In the genomic region with DNA sequence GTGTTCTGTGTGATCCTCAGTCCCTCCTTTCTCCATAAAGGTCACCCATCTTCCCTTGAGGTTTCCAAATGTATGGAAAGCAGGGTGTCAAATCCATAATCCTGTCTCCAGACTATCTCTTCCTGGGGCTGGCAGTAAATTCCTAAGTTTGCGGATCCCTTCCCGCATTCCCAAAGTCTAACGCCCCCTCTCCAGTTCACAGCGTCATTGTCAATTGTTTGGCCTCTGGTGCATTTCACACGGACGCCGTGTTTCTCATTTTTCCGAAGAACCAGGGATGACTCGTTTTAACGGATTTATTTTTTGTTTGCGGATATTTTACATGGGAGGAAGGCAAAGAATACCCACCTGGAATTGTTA, we compare ENCODE assay signal across 8 cellular contexts. TPM values are rescaled to one million over a fixed set of nuclear protein-coding genes. Genes with fewer than 3 reads are reported as not detected.
DNase-seq lines count a peak whose midpoint lies in the region; ATAC-seq, FAIRE-seq and TF ChIP-seq lines count a peak whose summit lies in the region.
"Had no signal": no experiment of that assay in that cellular context is flagged by ENCODE, and none has a peak within 500 bp of the region (broad histone marks: within the 10 kb centered on the region; RNA-seq: fewer than 3 reads in every experiment).

No MANE protein-coding gene starts in this region.

- peak overlapping the region; percentile 4 for H2AFZ ChIP-seq in keratinocyte (ENCODE audit: control insufficient read depth, low read length)

- H3K4me2 ChIP-seq in keratinocyte (ENCODE audit: control insufficient read depth, extremely low read depth, insufficient read depth, low read depth, low read length) = peak overlapping the region; percentile 42

- H3K27ac ChIP-seq in HUES48 (ENCODE audit: low read depth, low read length) (no peak overlapping the region), adrenal gland (peak overlapping the region in 4 of 5 donors; percentile 10 to 88 (median 61)), keratinocyte (ENCODE audit: control insufficient read depth, insufficient read depth, low read length) (no peak overlapping the region)

- peak overlapping the region; percentile 86 for H3K27ac Mint-ChIP-seq in stimulated activated memory B cell treated with anti-CD40 and anti-IgM and Interleukin-4, amounts not matched to agents 10 μg/mL and 1 μg/mL and 100 μg/mL, for 72 hours

- 3 to 7% (median 5%) methylated on average over 11 of the region's 11 CpGs for WGBS in adrenal gland, 4 donors

- dilution Hi-C loops in keratinocyte (cut with MboI; ENCODE audit: extremely low pct_ligation_motif_present, low sequenced_read_pairs) = no loop called here

- peaks cover 7% of the 10 kb centered on the region for H3K4me1 Mint-ChIP-seq in stimulated activated memory B cell treated with anti-CD40 and anti-IgM and Interleukin-4, amounts not matched to agents 10 μg/mL and 1 μg/mL and 100 μg/mL, for 72 hours
- H3K4me1 Mint-ChIP-seq: neural crest cell had no signal

- H3K9ac ChIP-seq in HUES48 (ENCODE audit: low read depth, low read length) = peak overlapping the region; percentile 61
- peak overlapping the region; percentile 57 for H3K9ac ChIP-seq in keratinocyte (ENCODE audit: control insufficient read depth, extremely low read depth, insufficient read depth, low read length)

- no peaks in the 10 kb centered on the region for H3K9me1 ChIP-seq in keratinocyte (ENCODE audit: control insufficient read depth, extremely low read depth, insufficient read depth, low read length)

- no peaks in the 10 kb centered on the region for H3K27me3 ChIP-seq in HUES48 (ENCODE audit: control insufficient read depth, insufficient read depth, low read length)
- H3K27me3 ChIP-seq in adrenal gland = no peaks in the 10 kb centered on the region
- no peaks in the 10 kb centered on the region for H3K27me3 ChIP-seq in keratinocyte (ENCODE audit: control insufficient read depth, extremely low read depth, insufficient read depth, low read length)

- peaks cover 51% of the 10 kb centered on the region for H3K9me3 ChIP-seq in HUES48 (ENCODE audit: control insufficient read depth, insufficient read depth, low read length)
- peaks cover 0 to 11% (median 0%) of the 10 kb centered on the region in 3 donors for H3K9me3 ChIP-seq in adrenal gland (replicated peaks in 1 of 3)
- peaks cover 11% of the 10 kb centered on the region for H3K9me3 ChIP-seq in keratinocyte (ENCODE audit: control insufficient read depth, low read depth, low read length)

- no peak for TF ChIP-seq POLR2A in adrenal gland (IDR thresholded peaks at IDR 0.05)

- intact Hi-C loops in adrenal gland (cut with DNase I) = loop anchor here in 1 of 2 donors (5.0 to 10.0 kb wide), 2 partner anchors 37 to 159 kb away; no protein-coding TSS in a partner anchor

- H3K4me3 ChIP-seq in HUES48 (ENCODE audit: low read depth, low read length) = peak overlapping the region; percentile 71
- H3K4me3 ChIP-seq in adrenal gland = peak overlapping the region in 2 of 4 donors; percentile 30 to 63
- H3K4me3 ChIP-seq in keratinocyte (ENCODE audit: control insufficient read depth in 2 of 3, extremely low read depth in 1 of 3, insufficient read depth in 2 of 3, low read depth in 1 of 3, low read length in 3 of 3) = peak overlapping the region; percentile 22 to 43 (median 40)

- H4K20me1 ChIP-seq in keratinocyte (ENCODE audit: control insufficient read depth, extremely low read depth, insufficient read depth, low read length) = no peaks in the 10 kb centered on the region

- H3K36me3 Mint-ChIP-seq in stimulated activated memory B cell treated with anti-CD40 and anti-IgM and Interleukin-4, amounts not matched to agents 10 μg/mL and 1 μg/mL and 100 μg/mL, for 72 hours = peaks cover 50% of the 10 kb centered on the region

- no peak for ATAC-seq in stimulated activated memory B cell treated with anti-CD40 and anti-IgM and Interleukin-4, amounts not matched to agents 10 μg/mL and 1 μg/mL and 100 μg/mL, for 72 hours
- ATAC-seq in GM19351 (IDR thresholded peaks at IDR 0.05; ENCODE audit: unreplicated experiment) = no peak

- H3K27me3 Mint-ChIP-seq in stimulated activated memory B cell treated with anti-CD40 and anti-IgM and Interleukin-4, amounts not matched to agents 10 μg/mL and 1 μg/mL and 100 μg/mL, for 72 hours = no peaks in the 10 kb centered on the region

- H3K79me2 ChIP-seq in keratinocyte (ENCODE audit: control insufficient read depth, insufficient read depth, low read length) = no peaks in the 10 kb centered on the region

- DNase-seq in adrenal gland (no peak), keratinocyte (ENCODE audit: low read depth, low spot score) (no peak), H4 (ENCODE audit: low spot score) (no peak), middle frontal gyrus (ENCODE audit: extremely low spot score, low spot score) (no peak)

- peaks cover 11% of the 10 kb centered on the region for H3K9me3 Mint-ChIP-seq in stimulated activated memory B cell treated with anti-CD40 and anti-IgM and Interleukin-4, amounts not matched to agents 10 μg/mL and 1 μg/mL and 100 μg/mL, for 72 hours

- peak; percentile 44 for FAIRE-seq in keratinocyte (lab: Jason Lieb, UNC)

- peak overlapping the region; percentile 81 for H3K4me3 Mint-ChIP-seq in stimulated activated memory B cell treated with anti-CD40 and anti-IgM and Interleukin-4, amounts not matched to agents 10 μg/mL and 1 μg/mL and 100 μg/mL, for 72 hours
- H3K4me3 Mint-ChIP-seq: neural crest cell had no signal

- H3K36me3 ChIP-seq in HUES48 (ENCODE audit: control insufficient read depth, insufficient read depth, low read length) (0 out of 2 replicates have a peak, but pooled peaks cover 3% of the 10 kb centered on the region), adrenal gland (replicated peaks in 1 of 2) (no peaks in the 10 kb centered on the region), keratinocyte (ENCODE audit: control insufficient read depth in 2 of 2, extremely low read depth in 1 of 2, insufficient read depth in 2 of 2, low read length in 2 of 2) (no peaks in the 10 kb centered on the region)

- TF ChIP-seq CTCF in adrenal gland (IDR thresholded peaks at IDR 0.05) = no peak
- TF ChIP-seq CTCF in keratinocyte (optimal IDR thresholded peaks at IDR 0.05 in 1 of 3, IDR thresholded peaks at IDR 0.05 in 1 of 3, conservative IDR thresholded peaks at IDR 0.05 in 1 of 3; ENCODE audit: extremely low read depth in 1 of 3, insufficient read depth in 2 of 3, low read length in 3 of 3) = no peak

- no peaks in the 10 kb centered on the region for H3K4me1 ChIP-seq in HUES48 (ENCODE audit: control insufficient read depth, insufficient read depth, low read length)
- peaks cover 0 to 14% of the 10 kb centered on the region in 2 donors for H3K4me1 ChIP-seq in adrenal gland (replicated peaks in 1 of 2)
- H3K4me1 ChIP-seq in keratinocyte (ENCODE audit: control insufficient read depth, extremely low read depth, insufficient read depth, low read length) = no peaks in the 10 kb centered on the region

RNA-seq across cellular contexts. Expression of gene ZNF136, which starts 32.6 kb away (rescaled TPM):
- 10 to 100 TPM in 7 of 8 donors, 1 to 10 TPM in 1; 5.8 to 19.8 (median 11.4) TPM for total RNA-seq in adrenal gland
- polyA plus RNA-seq in adrenal gland (1 to 10 TPM; 5.1 to 9.9 (median 5.9) TPM), keratinocyte (2.4 to 3.0 TPM (median 2.9 TPM) in 3 replicates)
- polyA plus RNA-seq in keratinocyte (2011; ENCODE audit: low read depth) = 4.3 TPM
- 1.2 and 2.3 TPM in 2 replicates for polyA plus RNA-seq in keratinocyte (2011; cell fraction: cytosol; rRNA removed)
- polyA plus RNA-seq in keratinocyte (2011; cell fraction: nucleus; rRNA removed) = 5.8 and 6.5 TPM in 2 replicates
- polyA plus RNA-seq in keratinocyte (2012; ENCODE audit: low replicate concordance) = 2.4 TPM in 2 replicates
- polyA minus RNA-seq in keratinocyte = 1.6 to 4.2 TPM (median 3.1 TPM) in 3 replicates
- polyA minus RNA-seq in keratinocyte (2011; cell fraction: cytosol; rRNA and poly(A)+ RNA removed) = 2.7 TPM
- polyA minus RNA-seq in keratinocyte (2011; cell fraction: nucleus; rRNA and poly(A)+ RNA removed) = 3.7 and 9.2 TPM in 2 replicates
- 2.2 and 5.1 TPM in 2 replicates for total RNA-seq in H4 (2014; rRNA removed; shearing (Covaris generic))

RNA-seq across cellular contexts. Expression of gene ZNF625, which starts 38.9 kb away (rescaled TPM):
- 10 to 100 TPM in 1 of 8 donors, 1 to 10 TPM in 7; 5.1 to 11.7 (median 8.4) TPM for total RNA-seq in adrenal gland
- polyA plus RNA-seq in adrenal gland (1 to 10 TPM; 1.7 to 7.2 (median 4.5) TPM), keratinocyte (1.9 to 2.5 TPM (median 2.3 TPM) in 3 replicates)
- polyA plus RNA-seq in keratinocyte (2011; ENCODE audit: low read depth) = 5.1 TPM
- polyA plus RNA-seq in keratinocyte (2011; cell fraction: cytosol; rRNA removed) = 0.69 and 1.7 TPM in 2 replicates
- polyA plus RNA-seq in keratinocyte (2011; cell fraction: nucleus; rRNA removed) = 3.4 and 3.6 TPM in 2 replicates
- polyA plus RNA-seq in keratinocyte (2012; ENCODE audit: low replicate concordance) = 1.6 and 1.9 TPM in 2 replicates
- polyA minus RNA-seq in keratinocyte = 2.8 to 6.8 TPM (median 6.4 TPM) in 3 replicates
- 4.0 TPM for polyA minus RNA-seq in keratinocyte (2011; cell fraction: cytosol; rRNA and poly(A)+ RNA removed)
- 4.5 and 9.5 TPM in 2 replicates for polyA minus RNA-seq in keratinocyte (2011; cell fraction: nucleus; rRNA and poly(A)+ RNA removed)
- total RNA-seq in H4 (2014; rRNA removed; shearing (Covaris generic)) = 3.0 and 6.9 TPM in 2 replicates

RNA-seq across cellular contexts. Expression of gene ZNF20, which starts 55.3 kb away (rescaled TPM):
- 1 to 10 TPM; 1.2 to 6.4 (median 4.1) TPM for total RNA-seq in adrenal gland
- polyA plus RNA-seq in adrenal gland (1 to 10 TPM; 3.6 to 3.9 (median 3.7) TPM), keratinocyte (1.6 to 3.4 TPM (median 2.4 TPM) in 3 replicates)
- polyA plus RNA-seq in keratinocyte (2011; ENCODE audit: low read depth) = 1.4 TPM
- 0.48 and 1.8 TPM in 2 replicates for polyA plus RNA-seq in keratinocyte (2011; cell fraction: cytosol; rRNA removed)
- polyA plus RNA-seq in keratinocyte (2011; cell fraction: nucleus; rRNA removed) = 2.7 TPM in 2 replicates
- 1.6 and 4.1 TPM in 2 replicates for polyA plus RNA-seq in keratinocyte (2012; ENCODE audit: low replicate concordance)
- polyA minus RNA-seq in keratinocyte = 1.8 to 4.2 TPM (median 3.4 TPM) in 3 replicates
- 3.6 TPM for polyA minus RNA-seq in keratinocyte (2011; cell fraction: cytosol; rRNA and poly(A)+ RNA removed)
- polyA minus RNA-seq in keratinocyte (2011; cell fraction: nucleus; rRNA and poly(A)+ RNA removed) = 4.0 and 4.2 TPM in 2 replicates
- total RNA-seq in H4 (2014; rRNA removed; shearing (Covaris generic)) = 6.9 and 21.1 TPM in 2 replicates

Comparison
In these comparisons a context has a peak if more than half of its experiments do, and no peak if none do; other contexts are left out.
1. H3K27ac ChIP-seq: peak in adrenal gland (4 of 5); none in HUES48 (single experiment) and keratinocyte (single experiment).